Comparison of ENCODE assay signal across 29 cellular contexts in genomic region chr6:8546496-8546895, GRCh38.
"Had no signal": no experiment of that assay in that cellular context is flagged by ENCODE, and none has a peak within 500 bp of the region (broad histone marks: within the 10 kb centered on the region; RNA-seq: fewer than 3 reads in every experiment).

No MANE protein-coding gene starts in this region.

- H3K4me1 Mint-ChIP-seq: naive B cell; naive thymus-derived CD8-positive, alpha-beta T cell had no signal

- H3K4me3 ChIP-seq: coronary artery, dorsolateral prefrontal cortex, esophagus squamous epithelium, gastrocnemius medialis, heart right ventricle, left lung, lower lobe of right lung had no signal

- H3K27ac ChIP-seq: coronary artery, dorsolateral prefrontal cortex, epithelial cell of prostate, esophagus squamous epithelium, gastrocnemius medialis, heart right ventricle, left lung, lower lobe of right lung had no signal

- H3K36me3 ChIP-seq: esophagus squamous epithelium, gastrocnemius medialis, heart right ventricle, left lung, lower lobe of right lung had no signal

- H3K9me3 Mint-ChIP-seq: effector memory CD8-positive, alpha-beta T cell; endodermal cell had no signal

- ATAC-seq: effector memory CD8-positive, alpha-beta T cell; esophagus mucosa; gastrocnemius medialis; heart right ventricle; left cardiac atrium; left lung; left ventricle myocardium superior; lower lobe of right lung; naive thymus-derived CD8-positive, alpha-beta T cell had no signal

- H3K27ac Mint-ChIP-seq: effector memory CD8-positive, alpha-beta T cell; endodermal cell; naive B cell; naive thymus-derived CD8-positive, alpha-beta T cell had no signal

- H3K4me3 Mint-ChIP-seq: effector memory CD8-positive, alpha-beta T cell; endodermal cell; naive B cell; naive thymus-derived CD8-positive, alpha-beta T cell had no signal

- DNase-seq: dermis blood vessel endothelial cell; dorsolateral prefrontal cortex; effector CD4-positive, alpha-beta T cell; effector memory CD8-positive, alpha-beta T cell; endodermal cell; erythroblast; esophagus squamous epithelium; foreskin fibroblast; foreskin melanocyte; gastrocnemius medialis; glutamatergic neuron; head of caudate nucleus; heart right ventricle; hippocampal formation; left cardiac atrium; left lung; left ventricle myocardium superior; lower lobe of right lung; mesenchymal stem cell; midbrain; naive B cell; naive thymus-derived CD8-positive, alpha-beta T cell had no signal

- H3K27me3 ChIP-seq: dorsolateral prefrontal cortex, esophagus squamous epithelium, gastrocnemius medialis, heart right ventricle, left lung had no signal

- H3K27me3 Mint-ChIP-seq: effector memory CD8-positive, alpha-beta T cell had no signal

- FAIRE-seq: colon, endometrium, islet of Langerhans, keratinocyte had no signal

- H3K9me3 ChIP-seq: esophagus squamous epithelium, gastrocnemius medialis, left lung had no signal

- H3K36me3 Mint-ChIP-seq: naive B cell; naive thymus-derived CD8-positive, alpha-beta T cell had no signal

- H3K4me1 ChIP-seq: gastrocnemius medialis, left lung, lower lobe of right lung had no signal
